ENCODE assay signal across 9 cellular contexts in the genomic region with DNA sequence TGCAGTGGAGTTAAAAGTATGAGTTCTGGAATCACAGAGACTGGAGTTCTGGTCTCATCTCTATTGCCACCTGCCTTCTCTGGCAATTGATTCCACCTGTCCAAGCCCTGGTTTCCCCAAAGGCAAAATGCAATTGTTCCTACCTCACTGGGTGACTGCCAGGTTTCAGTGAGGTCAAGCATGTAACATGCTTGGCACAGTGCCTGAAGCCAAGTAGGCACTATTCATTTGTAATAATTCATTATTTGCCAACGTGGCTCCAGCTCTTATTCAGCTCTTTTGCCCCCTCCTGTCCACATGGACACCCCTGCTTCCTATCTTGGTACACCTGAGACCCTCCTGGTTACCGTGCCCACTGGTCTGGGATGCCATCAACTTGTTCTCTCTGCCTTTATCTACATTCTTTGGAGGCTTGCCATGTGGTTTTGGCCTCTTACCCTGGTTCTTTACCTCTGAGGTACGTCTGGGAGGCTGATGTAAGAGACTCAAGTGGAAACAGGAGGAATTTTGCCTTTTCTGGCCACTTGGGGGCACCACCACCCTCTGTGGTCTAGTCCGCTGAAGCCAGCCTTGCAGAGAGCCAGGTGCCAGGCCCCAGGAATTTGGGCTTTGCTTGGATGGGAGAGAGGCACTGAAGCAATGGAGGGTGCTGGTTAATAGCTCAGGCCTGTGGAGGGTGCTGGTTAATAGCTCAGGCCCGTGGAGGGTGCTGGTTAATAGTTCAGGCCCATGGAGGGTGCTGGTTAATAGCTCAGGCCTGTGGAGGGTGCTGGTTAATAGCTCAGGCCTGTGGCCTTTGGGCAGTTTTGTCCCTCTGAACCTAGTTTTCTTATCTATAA. TPM values are rescaled to one million over a fixed set of nuclear protein-coding genes. Genes with fewer than 3 reads are reported as not detected.
DNase-seq lines count a peak whose midpoint lies in the region; ATAC-seq and TF ChIP-seq lines count a peak whose summit lies in the region.
"Had no signal": no experiment of that assay in that cellular context is flagged by ENCODE, and none has a peak within 500 bp of the region (broad histone marks: within the 10 kb centered on the region; RNA-seq: fewer than 3 reads in every experiment).

No MANE protein-coding gene starts in this region.

- peaks cover 20% of the 10 kb centered on the region for H3K4me1 Mint-ChIP-seq in MCF 10A (ENCODE audit: insufficient read depth, unreplicated experiment)
- H3K4me1 Mint-ChIP-seq in immature natural killer cell: peaks cover 10 to 13% of the 10 kb centered on the region in 2 donors

- H3K4me3 Mint-ChIP-seq in MCF 10A (ENCODE audit: unreplicated experiment) (peak overlapping the region; percentile 39), immature natural killer cell (peak overlapping the region in 3 of 5 donors; percentile 8 to 69 (median 8))

- intact Hi-C loops in MCF 10A (cut with micrococcal nuclease): loop anchor here (1.0 kb wide), 1 partner anchor 120 kb away; no protein-coding TSS in a partner anchor

- H3K36me3 Mint-ChIP-seq in MCF 10A (ENCODE audit: insufficient read depth, unreplicated experiment) (no peaks in the 10 kb centered on the region), immature natural killer cell (no peaks in the 10 kb centered on the region)

- CTCF ChIA-PET in MCF 10A (lab: Yijun Ruan, JAX): interaction anchor here (0.6 to 5.8 kb wide), 60 partner anchors 9 to 573 kb away, joined by 3 to 102 read pairs (median 4); a partner anchor contains a TSS

- BruUV-seq in MCF 10A (replicated peaks; lab: Mats Ljungman, UMichigan): no TSS peak

- no peak for ATAC-seq in GM18858 (IDR thresholded peaks at IDR 0.05; ENCODE audit: unreplicated experiment)

- H3K27ac Mint-ChIP-seq in MCF 10A (ENCODE audit: low read depth, unreplicated experiment) (peak overlapping the region; percentile 77), immature natural killer cell (no peak overlapping the region)

- peaks cover 47% of the 10 kb centered on the region for H3K27me3 Mint-ChIP-seq in MCF 10A (ENCODE audit: insufficient read depth, unreplicated experiment)
- peaks cover 13 to 19% (median 16%) of the 10 kb centered on the region in 3 donors for H3K27me3 Mint-ChIP-seq in immature natural killer cell (ENCODE audit: low read depth in 3 of 3)

- H3K9me3 Mint-ChIP-seq in MCF 10A (ENCODE audit: unreplicated experiment): no peaks in the 10 kb centered on the region
- no peaks in the 10 kb centered on the region for H3K9me3 Mint-ChIP-seq in immature natural killer cell

- peak; percentile 48 for DNase-seq in activated gamma-delta T cell treated with Interleukin-2 at 50 U/mL for 16 hours
- no peak for DNase-seq in activated gamma-delta T cell (lab: John Stamatoyannopoulos, UW)
- DNase-seq in NCI-H2107 (lab: John Stamatoyannopoulos, UW): peak; percentile 50
- DNase-seq in UCSD-AML1 (lab: John Stamatoyannopoulos, UW; ENCODE audit: unreplicated experiment): peak; percentile 67
- DNase-seq in MCF 10A (ENCODE audit: unreplicated experiment): peak; percentile 98
- DNase-seq in immature natural killer cell: peak in 1 of 3 donors; percentile 24
- peak; percentile 51 to 63 for DNase-seq in stimulated activated CD4-positive, alpha-beta T cell treated with anti-CD3 and anti-CD28 coated beads, Interleukin-15, amount 100 ng/mL, for 48 hours (ENCODE audit: low read depth in 2 of 2)

- POLR2A ChIA-PET in MCF 10A (lab: Yijun Ruan, JAX): interaction anchor here (0.6 to 1.9 kb wide), 13 partner anchors 18 to 427 kb away, joined by 3 to 7 read pairs (median 3); a partner anchor contains a TSS

- peak; percentile 63 for TF ChIP-seq CTCF in MCF 10A (IDR thresholded peaks at IDR 0.05; ENCODE audit: unreplicated experiment)

RNA-seq across cellular contexts. Expression of a gene that starts 1.7 kb away (rescaled TPM):
- 0.93 and 1.4 TPM in 2 replicates for total RNA-seq in MCF 10A (2022)
- polyA plus RNA-seq in immature natural killer cell: not detected

RNA-seq across cellular contexts. Expression of a gene that starts 32.2 kb away (rescaled TPM):
- total RNA-seq in MCF 10A (2022): 0.93 and 1.4 TPM in 2 replicates
- polyA plus RNA-seq in immature natural killer cell: not detected
- total RNA-seq: mononuclear cell had no signal
